Comparison of ENCODE assay signal across 8 cellular contexts in the genomic region with DNA sequence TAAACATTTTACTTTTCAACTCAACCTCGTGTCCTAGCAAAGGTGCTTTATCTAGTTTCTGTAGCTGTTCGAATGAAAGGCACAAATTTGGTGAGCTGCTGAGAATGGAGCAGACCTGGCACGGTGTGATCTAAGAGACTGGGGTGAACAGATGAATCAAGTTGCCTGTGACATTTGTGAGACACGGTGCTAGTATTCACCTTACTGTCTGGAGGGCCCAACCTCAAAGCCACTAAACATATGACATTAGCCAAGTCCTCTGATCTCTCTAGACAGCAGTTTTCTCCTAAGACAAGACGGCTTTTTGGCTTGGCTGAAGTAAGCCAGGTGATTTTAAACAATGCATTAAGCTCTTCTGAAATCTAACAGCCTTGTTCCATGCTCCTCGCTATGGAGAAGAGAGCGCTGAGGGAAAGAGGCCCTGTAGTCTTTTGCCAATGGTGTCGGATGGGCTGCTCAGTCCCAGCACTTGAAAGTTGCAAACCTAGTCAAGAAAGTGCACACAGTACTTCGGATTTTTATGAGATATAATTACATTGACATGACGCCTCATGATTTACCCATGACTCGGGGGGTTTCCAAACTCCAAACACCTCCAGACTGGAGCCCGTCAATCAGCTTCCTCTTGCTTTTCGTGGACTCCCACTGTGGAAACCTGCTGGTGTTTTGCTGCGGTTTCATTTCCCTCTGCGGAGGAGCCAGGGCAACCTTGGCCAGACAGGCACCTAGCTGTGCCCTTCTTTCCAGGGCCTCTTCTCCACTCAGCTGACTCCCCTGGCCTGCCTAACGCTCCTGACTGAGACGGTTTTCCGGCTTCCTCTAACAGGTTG. TPM values are rescaled to one million over a fixed set of nuclear protein-coding genes. Genes with fewer than 3 reads are reported as not detected.
DNase-seq lines count a peak whose midpoint lies in the region; ATAC-seq and TF ChIP-seq lines count a peak whose summit lies in the region.

No MANE protein-coding gene starts in this region.

- peaks cover 2% of the 10 kb centered on the region for H3K79me2 ChIP-seq in trophoblast cell (ENCODE audit: control insufficient read depth, insufficient read depth, low read length, poor library complexity)

- ATAC-seq in HG03066 (IDR thresholded peaks at IDR 0.05; ENCODE audit: low read depth, unreplicated experiment): peak; percentile 17
- no peak for ATAC-seq in HG02623 (IDR thresholded peaks at IDR 0.05; ENCODE audit: unreplicated experiment)

- H3K4me1 ChIP-seq in esophagus squamous epithelium: peaks cover 3 to 45% (median 8%) of the 10 kb centered on the region in 3 donors
- peaks cover 8 to 11% of the 10 kb centered on the region in 2 experiments for H3K4me1 ChIP-seq in trophoblast cell (ENCODE audit: control insufficient read depth in 1 of 2, insufficient read depth in 2 of 2, low read length in 2 of 2)

- H3K27me3 ChIP-seq in esophagus squamous epithelium: no peaks in the 10 kb centered on the region
- no peaks in the 10 kb centered on the region for H3K27me3 ChIP-seq in trophoblast cell (ENCODE audit: insufficient read depth, low read length)

- H4K8ac ChIP-seq in trophoblast cell (ENCODE audit: low read depth, low read length): peak overlapping the region; percentile 77

- H4K91ac ChIP-seq in trophoblast cell (ENCODE audit: low read depth, low read length): peak overlapping the region; percentile 45

- no peak overlapping the region for H2BK12ac ChIP-seq in trophoblast cell (ENCODE audit: low read length)

- H3K4me2 ChIP-seq in trophoblast cell (ENCODE audit: low read length): peak overlapping the region; percentile 71

- in situ Hi-C loops in GM13976 (cut with MboI; ENCODE audit: low sequenced_read_pairs, unreplicated experiment): loop anchor here (25.0 kb wide), 1 partner anchor 731 kb away; no protein-coding TSS in a partner anchor

- no peak overlapping the region for H3K9ac ChIP-seq in trophoblast cell (ENCODE audit: low read length)

- H3K36me3 ChIP-seq in esophagus squamous epithelium: peaks cover 0 to 12% (median 7%) of the 10 kb centered on the region in 3 donors
- peaks cover 6 to 7% of the 10 kb centered on the region in 2 experiments for H3K36me3 ChIP-seq in trophoblast cell (ENCODE audit: control insufficient read depth in 1 of 2, insufficient read depth in 2 of 2, low read length in 2 of 2)

- intact Hi-C loops in esophagus squamous epithelium (cut with DNase I): loop anchor here (5.0 kb wide), 1 partner anchor 286 kb away; a partner anchor contains a TSS

- H3K9me3 ChIP-seq in esophagus squamous epithelium (no peaks in the 10 kb centered on the region), trophoblast cell (ENCODE audit: insufficient read depth, low read depth, low read length) (peaks cover 2% of the 10 kb centered on the region)

- no peak overlapping the region for H3K4ac ChIP-seq in trophoblast cell (ENCODE audit: low read depth, low read length)

- peak overlapping the region; percentile 88 to 92 (median 88) for H3K27ac ChIP-seq in esophagus squamous epithelium
- peak overlapping the region; percentile 19 for H3K27ac ChIP-seq in trophoblast cell (ENCODE audit: low read depth, low read length)

- TF ChIP-seq POLR2A in esophagus squamous epithelium (IDR thresholded peaks at IDR 0.05): no peak

- H4K12ac ChIP-seq in trophoblast cell (ENCODE audit: low read depth, low read length): peak overlapping the region; percentile 39

- peak overlapping the region; percentile 16 for H3K18ac ChIP-seq in trophoblast cell (ENCODE audit: low read length)

- no peak overlapping the region for H3K23ac ChIP-seq in trophoblast cell (ENCODE audit: low read length)

- no peak overlapping the region for H2AK5ac ChIP-seq in trophoblast cell (ENCODE audit: low read length)

- peak overlapping the region; percentile 77 for H2AFZ ChIP-seq in trophoblast cell (ENCODE audit: insufficient read depth, low read length, poor library complexity)

- H2BK120ac ChIP-seq in trophoblast cell (ENCODE audit: insufficient read depth, low read length, poor library complexity): no peak overlapping the region

- WGBS in esophagus squamous epithelium, 2 donors: 23 to 36% methylated on average over 13 to 18 of the region's 18 CpGs
- no CpG with 5 or more reads among the region's 18 CpGs for WGBS in trophoblast cell (ENCODE audit: extremely low coverage, insufficient coverage, insufficient read length)

- H3K4me3 ChIP-seq in WI38 (ENCODE audit: low read depth, low read length) (peak overlapping the region; percentile 83), esophagus squamous epithelium (peak overlapping the region; percentile 79 to 94 (median 84)), trophoblast cell (ENCODE audit: low read depth, low read length) (peak overlapping the region; percentile 89)

- peak; percentile 46 for DNase-seq in GM13976 (ENCODE audit: low spot score)
- DNase-seq in esophagus squamous epithelium (lab: John Stamatoyannopoulos, UW): no peak
- DNase-seq in trophoblast cell: no peak
- no peak for DNase-seq in NCI-H1105 (lab: John Stamatoyannopoulos, UW)
- DNase-seq in NCI-H2029 (lab: John Stamatoyannopoulos, UW): no peak

- no peak overlapping the region for H2BK5ac ChIP-seq in trophoblast cell (ENCODE audit: low read depth, low read length, poor library complexity)

- H3K14ac ChIP-seq in trophoblast cell (ENCODE audit: low read length): peak overlapping the region; percentile 27

- no peak for TF ChIP-seq CTCF in GM13976 (IDR thresholded peaks at IDR 0.05; ENCODE audit: borderline replicate concordance, control extremely low read depth, extremely low read depth, insufficient read depth, missing control alignments)
- TF ChIP-seq CTCF in WI38 (IDR thresholded peaks at IDR 0.05; ENCODE audit: low read depth, low read length): no peak
- TF ChIP-seq CTCF in esophagus squamous epithelium (IDR thresholded peaks at IDR 0.05): no peak

- peaks cover 5% of the 10 kb centered on the region for H3K79me1 ChIP-seq in trophoblast cell (ENCODE audit: low read length)

RNA-seq across cellular contexts. Expression of a gene that starts 0.8 kb away (rescaled TPM):
- 10 to 100 TPM; 31.9 to 48.8 (median 34.4) TPM for total RNA-seq in esophagus squamous epithelium
- polyA plus RNA-seq in trophoblast cell (2013): 7.3 and 7.9 TPM in 2 replicates

RNA-seq across cellular contexts. Expression of a gene that starts 55.4 kb away (rescaled TPM):
- total RNA-seq in esophagus squamous epithelium: 10 to 100 TPM; 16.3 to 27.3 (median 18.7) TPM
- 17.6 and 17.9 TPM in 2 replicates for polyA plus RNA-seq in trophoblast cell (2013)
